9 cellular contexts compared by ENCODE assay signal in genomic region chr15:64536244-64536836, GRCh38.
A peak's percentile ranks its signal among the peaks of the same experiment; 100 is the strongest.
DNase-seq lines count a peak whose midpoint lies in the region; ATAC-seq, FAIRE-seq and TF ChIP-seq lines count a peak whose summit lies in the region.
"Had no signal": no experiment of that assay in that cellular context is flagged by ENCODE, and none has a peak within 500 bp of the region (broad histone marks: within the 10 kb centered on the region; RNA-seq: fewer than 3 reads in every experiment).

No MANE protein-coding gene starts in this region.

- DNase-seq in DND-41: peak; percentile 33
- DNase-seq in PC-9: peak; percentile 20 to 68
- peak; percentile 93 for DNase-seq in bronchial epithelial cell (ENCODE audit: low read depth)
- no peak for DNase-seq in naive thymus-derived CD4-positive, alpha-beta T cell
- DNase-seq in type B pancreatic cell (ENCODE audit: extremely low spot score, unreplicated experiment): no peak

- no peak overlapping the region; a peak in 1 of 4 replicates for H3K4me3 ChIP-seq in DND-41 (ENCODE audit: low read depth in 1 of 2, low read length in 2 of 2)
- H3K4me3 ChIP-seq in PC-9: no peak overlapping the region
- no peak overlapping the region for H3K4me3 ChIP-seq in bronchial epithelial cell (ENCODE audit: low read depth, low read length)
- no peak overlapping the region for H3K4me3 ChIP-seq in naive thymus-derived CD4-positive, alpha-beta T cell (ENCODE audit: low read length)

- no peaks in the 10 kb centered on the region for H3K9me3 Mint-ChIP-seq in naive thymus-derived CD4-positive, alpha-beta T cell
- H3K9me3 Mint-ChIP-seq in type B pancreatic cell: no peaks in the 10 kb centered on the region

- peak overlapping the region; percentile 75 for H3K27ac ChIP-seq in DND-41 (ENCODE audit: low read length)
- peak overlapping the region; percentile 71 for H3K27ac ChIP-seq in PC-9
- peak overlapping the region; percentile 14 for H3K27ac ChIP-seq in naive thymus-derived CD4-positive, alpha-beta T cell (ENCODE audit: low read depth, low read length)

- ATAC-seq in DND-41 (ENCODE audit: insufficient read depth, low read depth): peak; percentile 67
- ATAC-seq in naive thymus-derived CD4-positive, alpha-beta T cell: no peak
- ATAC-seq in GM21576 (IDR thresholded peaks at IDR 0.05; ENCODE audit: unreplicated experiment): no peak
- ATAC-seq in HG03457 (IDR thresholded peaks at IDR 0.05; ENCODE audit: unreplicated experiment): no peak
- ATAC-seq in HG02970 (IDR thresholded peaks at IDR 0.05; ENCODE audit: low FRiP score, unreplicated experiment): no peak

- H3K36me3 ChIP-seq in DND-41 (ENCODE audit: insufficient read depth, low read length) (no peaks in the 10 kb centered on the region; the same call in 1 of the 2 replicates), PC-9 (ENCODE audit: low read depth) (no peaks in the 10 kb centered on the region), bronchial epithelial cell (ENCODE audit: control insufficient read depth, insufficient read depth, low read length) (no peaks in the 10 kb centered on the region)
- no peaks in the 10 kb centered on the region for H3K36me3 ChIP-seq in naive thymus-derived CD4-positive, alpha-beta T cell (ENCODE audit: control insufficient read depth in 2 of 3, insufficient read depth in 3 of 3, low read length in 3 of 3)

- CTCF ChIA-PET in PC-9 (lab: Charles Lee): no interaction called here
- CTCF ChIA-PET in naive thymus-derived CD4-positive, alpha-beta T cell (lab: Charles Lee): no interaction called here

- POLR2A ChIA-PET in PC-9 (lab: Charles Lee; ENCODE audit: unreplicated experiment): interaction anchor here (0.6 kb wide), 1 partner anchor 653 kb away, joined by 4 read pairs; no protein-coding TSS in a partner anchor
- POLR2A ChIA-PET in naive thymus-derived CD4-positive, alpha-beta T cell (lab: Charles Lee): interaction anchor here (0.7 to 1.4 kb wide), 2 partner anchors 23 to 99 kb away, joined by 3 read pairs; no protein-coding TSS in a partner anchor

- H3K27me3 ChIP-seq in DND-41 (ENCODE audit: insufficient read depth, low read length, poor library complexity) (no peaks in the 10 kb centered on the region), PC-9 (ENCODE audit: insufficient read depth, low read depth) (no peaks in the 10 kb centered on the region), bronchial epithelial cell (ENCODE audit: control insufficient read depth, insufficient read depth, low read length) (no peaks in the 10 kb centered on the region)
- H3K27me3 ChIP-seq in naive thymus-derived CD4-positive, alpha-beta T cell (ENCODE audit: control insufficient read depth in 2 of 2, insufficient read depth in 2 of 2, low read length in 2 of 2): no peaks in the 10 kb centered on the region

- no TSS peak for BruUV-seq in PC-9 (replicated peaks; lab: Mats Ljungman, UMichigan)

- H3F3A ChIP-seq in PC-9 (ENCODE audit: insufficient read depth, low read depth): peaks cover 15% of the 10 kb centered on the region; the same call in 1 of the 2 replicates

- H2AFZ ChIP-seq in DND-41 (ENCODE audit: low read depth, low read length) (no peak overlapping the region), PC-9 (peak overlapping the region; percentile 16; the same call in 1 of the 2 replicates)

- H3K36me3 Mint-ChIP-seq in naive thymus-derived CD4-positive, alpha-beta T cell: peaks cover 0 to 18% (median 14%) of the 10 kb centered on the region in 5 donors
- H3K36me3 Mint-ChIP-seq in type B pancreatic cell: peaks cover 15% of the 10 kb centered on the region

- H3K9ac ChIP-seq in DND-41 (ENCODE audit: low read depth, low read length): peak overlapping the region; percentile 10; the same call in 1 of the 2 replicates

- H4K20me1 ChIP-seq in DND-41 (ENCODE audit: insufficient read depth, low read length) (0 out of 2 replicates have a peak, but pooled peaks cover 4% of the 10 kb centered on the region), PC-9 (ENCODE audit: insufficient read depth) (no peaks in the 10 kb centered on the region)

- peaks cover 75% of the 10 kb centered on the region for H3K79me2 ChIP-seq in DND-41 (ENCODE audit: insufficient read depth, low read length)
- H3K79me2 ChIP-seq in PC-9 (ENCODE audit: low read depth): peaks cover 48% of the 10 kb centered on the region

- no peak for FAIRE-seq in bronchial epithelial cell (lab: Jason Lieb, UNC)

- H3K27me3 Mint-ChIP-seq in naive thymus-derived CD4-positive, alpha-beta T cell: no peaks in the 10 kb centered on the region
- no peaks in the 10 kb centered on the region for H3K27me3 Mint-ChIP-seq in type B pancreatic cell

- H3K9me3 ChIP-seq in DND-41 (ENCODE audit: insufficient read depth, low read length, severe bottlenecking) (no peaks in the 10 kb centered on the region), PC-9 (ENCODE audit: insufficient read depth, low read depth) (no peaks in the 10 kb centered on the region)
- no peaks in the 10 kb centered on the region for H3K9me3 ChIP-seq in naive thymus-derived CD4-positive, alpha-beta T cell (ENCODE audit: control insufficient read depth in 2 of 3, low read length in 3 of 3)

- peaks cover 35 to 55% (median 48%) of the 10 kb centered on the region in 7 donors for H3K4me1 Mint-ChIP-seq in naive thymus-derived CD4-positive, alpha-beta T cell
- peaks cover 21% of the 10 kb centered on the region for H3K4me1 Mint-ChIP-seq in type B pancreatic cell (ENCODE audit: unreplicated experiment)

- H3K4me2 ChIP-seq in DND-41 (ENCODE audit: insufficient read depth, low read length): peak overlapping the region; percentile 45
- H3K4me2 ChIP-seq in PC-9: peak overlapping the region; percentile 38; the same call in 1 of the 2 replicates

- H3K27ac Mint-ChIP-seq in naive thymus-derived CD4-positive, alpha-beta T cell: peak overlapping the region in 6 of 9 donors; percentile 18 to 70 (median 33)
- H3K27ac Mint-ChIP-seq in type B pancreatic cell: no peak overlapping the region

- no peaks in the 10 kb centered on the region for H3K9me2 ChIP-seq in PC-9 (ENCODE audit: insufficient read depth)

- intact Hi-C loops in PC-9 (cut with micrococcal nuclease; ENCODE audit: unreplicated experiment): no loop called here
- intact Hi-C loops in naive thymus-derived CD4-positive, alpha-beta T cell (cut with micrococcal nuclease): no loop called here

- TF ChIP-seq CTCF in DND-41 (IDR thresholded peaks at IDR 0.05; ENCODE audit: borderline replicate concordance, extremely low read depth, low read length, poor library complexity, severe bottlenecking) (no peak), PC-9 (conservative IDR thresholded peaks at IDR 0.05) (no peak), bronchial epithelial cell (IDR thresholded peaks at IDR 0.05; ENCODE audit: insufficient read depth, low read length, severe bottlenecking) (no peak), type B pancreatic cell (conservative IDR thresholded peaks at IDR 0.05) (no peak)

- peak overlapping the region in 7 of 10 donors; percentile 5 to 55 (median 30) for H3K4me3 Mint-ChIP-seq in naive thymus-derived CD4-positive, alpha-beta T cell
- no peak overlapping the region for H3K4me3 Mint-ChIP-seq in type B pancreatic cell
- H3K4me3 Mint-ChIP-seq: neural crest cell had no signal

- H3K4me1 ChIP-seq in DND-41 (ENCODE audit: insufficient read depth, low read length): peaks cover 58% of the 10 kb centered on the region
- H3K4me1 ChIP-seq in PC-9 (replicated peaks; ENCODE audit: insufficient read depth): peaks cover 17% of the 10 kb centered on the region
- peaks cover 6 to 32% of the 10 kb centered on the region in 2 donors for H3K4me1 ChIP-seq in naive thymus-derived CD4-positive, alpha-beta T cell (ENCODE audit: control insufficient read depth in 2 of 2, insufficient read depth in 2 of 2, low read length in 2 of 2)

Comparison
In these comparisons a context has a peak if more than half of its experiments do, and no peak if none do; other contexts are left out.
1. DNase-seq: peak in DND-41 (single experiment), PC-9 (2 of 2) and bronchial epithelial cell (single experiment); none in naive thymus-derived CD4-positive, alpha-beta T cell (0 of 9) and type B pancreatic cell (single experiment).
2. H3K27ac ChIP-seq: peak in every context shown above with its lines; median percentile 75 in DND-41; 71 in PC-9; 14 in naive thymus-derived CD4-positive, alpha-beta T cell.